32 cellular contexts compared by ENCODE assay signal in the genomic region with DNA sequence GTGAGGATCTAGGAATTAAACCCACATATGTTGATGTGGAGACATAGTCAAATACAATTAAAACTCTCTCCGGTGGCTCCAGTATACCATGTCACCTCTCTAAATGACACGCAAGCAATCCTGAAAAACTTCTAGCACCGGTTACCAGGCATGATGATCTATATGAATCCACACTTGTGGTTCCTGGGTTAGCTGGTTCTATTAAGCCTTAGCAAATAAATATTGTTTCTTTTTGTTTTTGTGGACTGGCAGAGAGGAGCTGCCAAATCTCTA.
"Had no signal": no experiment of that assay in that cellular context is flagged by ENCODE, and none has a peak within 500 bp of the region (broad histone marks: within the 10 kb centered on the region; RNA-seq: fewer than 3 reads in every experiment).

No MANE protein-coding gene starts in this region.

- H3K4me3 ChIP-seq: adrenal gland, body of pancreas, K562, PC-9 had no signal

- H3K36me3 ChIP-seq: adrenal gland had no signal

- H3K4me3 Mint-ChIP-seq: activated CD4-positive, alpha-beta T cell treated with anti-CD3 and anti-CD28 coated beads, Interleukin-2, amount 10 ng/mL, durations not matched to agents 7 days and 5 days; activated CD8-positive, alpha-beta T cell treated with anti-CD3 and anti-CD28 coated beads, Interleukin-2, amount 10 ng/mL, durations not matched to agents 7 days and 5 days; activated naive CD8-positive, alpha-beta T cell treated with anti-CD3 and anti-CD28 coated beads, Interleukin-2, amount 10 ng/mL, durations not matched to agents 7 days and 5 days had no signal

- H3K27ac ChIP-seq: adrenal gland, body of pancreas, PC-9, VCaP had no signal

- H3K9me3 ChIP-seq: adrenal gland, body of pancreas had no signal

- H3K27ac Mint-ChIP-seq: activated CD4-positive, alpha-beta T cell treated with anti-CD3 and anti-CD28 coated beads, Interleukin-2, amount 10 ng/mL, durations not matched to agents 7 days and 5 days; activated CD8-positive, alpha-beta T cell treated with anti-CD3 and anti-CD28 coated beads, Interleukin-2, amount 10 ng/mL, durations not matched to agents 7 days and 5 days; activated naive CD8-positive, alpha-beta T cell treated with anti-CD3 and anti-CD28 coated beads, Interleukin-2, amount 10 ng/mL, durations not matched to agents 7 days and 5 days had no signal

- H3K4me1 ChIP-seq: adrenal gland had no signal

- H3K9me3 Mint-ChIP-seq: activated CD4-positive, alpha-beta T cell treated with anti-CD3 and anti-CD28 coated beads, Interleukin-2, amount 10 ng/mL, durations not matched to agents 7 days and 5 days; activated naive CD8-positive, alpha-beta T cell treated with anti-CD3 and anti-CD28 coated beads, Interleukin-2, amount 10 ng/mL, durations not matched to agents 7 days and 5 days had no signal

- H3K27me3 ChIP-seq: adrenal gland, body of pancreas had no signal

- H3K36me3 Mint-ChIP-seq: activated naive CD8-positive, alpha-beta T cell treated with anti-CD3 and anti-CD28 coated beads, Interleukin-2, amount 10 ng/mL, durations not matched to agents 7 days and 5 days had no signal

- ATAC-seq: activated CD8-positive, alpha-beta T cell treated with anti-CD3 and anti-CD28 coated beads, Interleukin-2, amount 10 ng/mL, durations not matched to agents 7 days and 5 days; body of pancreas had no signal

- DNase-seq: activated CD4-positive, alpha-beta T cell treated with anti-CD3 and anti-CD28 coated beads for 1 hour; activated CD4-positive, alpha-beta T cell treated with anti-CD3 and anti-CD28 coated beads, Interleukin-2, amount 10 ng/mL, durations not matched to agents 7 days and 5 days; activated CD4-positive, alpha-beta T cell treated with anti-CD3 and anti-CD28 coated beads, Interleukin-2, amount 50 U/mL, for 48 hours; activated CD4-positive, CD25-positive, alpha-beta regulatory T cell; activated CD8-positive, alpha-beta T cell treated with anti-CD3 and anti-CD28 coated beads, Interleukin-2, amount 10 ng/mL, durations not matched to agents 7 days and 5 days; activated effector memory CD4-positive, alpha-beta T cell treated with anti-CD3 and anti-CD28 coated beads, Interleukin-2, amount 50 U/mL, for 16 hours; activated naive CD4-positive, alpha-beta T cell; activated naive CD4-positive, alpha-beta T cell treated with anti-CD3 and anti-CD28 coated beads, Interleukin-2, amount 50 U/mL, for 16 hours; activated naive CD8-positive, alpha-beta T cell treated with anti-CD3 and anti-CD28 coated beads, Interleukin-2, amount 10 ng/mL, durations not matched to agents 7 days and 5 days; activated T-cell treated with anti-CD3 and anti-CD28 coated beads, Interleukin-2, amount 50 U/mL, for 48 hours; adrenal gland; body of pancreas; caudate nucleus; cerebellar nuclear complex; NCI-H1092 treated with DMSO at 0.1 percent for 48 hours; NCI-H1417; NCI-H146; NCI-H187; NCI-H2081; NCI-H2171 treated with DMSO at 0.1 percent for 48 hours; NCI-H226; NCI-H446 treated with DMSO at 0.1 percent for 48 hours; NCI-H748 treated with DMSO at 0.1 percent for 48 hours; NK-92 treated with Interleukin-12 subunit alpha and Interleukin-12 subunit beta, amount 100 ng/mL, for 24 hours; PC-9; Right ventricle myocardium superior; SW 1271; T-helper 1 cell; T-helper 2 cell; T-helper 9 cell had no signal
